Comparison of ENCODE assay signal across 19 cellular contexts in the genomic region with DNA sequence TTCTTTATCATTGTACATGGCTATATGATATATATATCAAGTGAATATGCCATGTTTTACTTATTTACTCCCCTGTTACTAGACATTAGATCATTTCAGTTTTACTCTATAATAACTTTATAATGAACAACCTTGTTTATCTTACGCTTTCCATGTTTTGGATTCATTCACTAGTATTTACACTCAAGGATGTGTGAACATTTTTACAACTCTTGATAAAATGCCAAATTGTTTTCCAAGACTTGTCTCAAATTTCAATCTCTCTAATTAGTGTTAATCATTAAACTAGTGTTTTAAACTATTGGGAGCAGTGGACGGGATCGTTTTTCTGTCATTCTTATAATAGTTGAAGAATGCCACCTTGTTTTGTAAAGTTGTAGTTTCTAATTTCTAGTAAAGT.
"Had no signal": no experiment of that assay in that cellular context is flagged by ENCODE, and none has a peak within 500 bp of the region (broad histone marks: within the 10 kb centered on the region; RNA-seq: fewer than 3 reads in every experiment).

No MANE protein-coding gene starts in this region.

- FAIRE-seq: keratinocyte had no signal

- DNase-seq: activated CD4-positive, alpha-beta T cell treated with anti-CD3 and anti-CD28 coated beads for 48 hours; activated CD4-positive, alpha-beta T cell treated with anti-CD3 and anti-CD28 coated beads, Interleukin-2, amount 50 U/mL, for 48 hours; activated CD8-positive, alpha-beta memory T cell treated with anti-CD3 and anti-CD28 coated beads for 24 hours; activated effector memory CD4-positive, alpha-beta T cell treated with anti-CD3 and anti-CD28 coated beads, Interleukin-2, amount 50 U/mL, for 16 hours; activated naive CD4-positive, alpha-beta T cell treated with anti-CD3 and anti-CD28 coated beads for 36 hours; activated naive CD8-positive, alpha-beta T cell treated with anti-CD3 and anti-CD28 coated beads for 36 hours; aorta; body of pancreas; colonic mucosa; effector CD8-positive, alpha-beta T cell; gastrocnemius medialis; left ventricle myocardium superior; stimulated activated CD4-positive, alpha-beta T cell treated with anti-CD3 and anti-CD28 coated beads, Interleukin-15, amount 100 ng/mL, for 24 hours; stimulated activated CD4-positive, alpha-beta T cell treated with anti-CD3 and anti-CD28 coated beads, Interleukin-2, amount 100 ng/mL, for 24 hours; stimulated activated naive B cell treated with anti-CD40 and anti-IgM and Interleukin-4, amounts not matched to agents 10 μg/mL and 1 μg/mL and 100 μg/mL, for 72 hours; stomach; thyroid gland; upper lobe of left lung had no signal
